ENCODE assay signal across 13 cellular contexts in genomic region chr6:14464049-14464448, GRCh38.
DNase-seq lines count a peak whose midpoint lies in the region; ATAC-seq and TF ChIP-seq lines count a peak whose summit lies in the region.
"Had no signal": no experiment of that assay in that cellular context is flagged by ENCODE, and none has a peak within 500 bp of the region (broad histone marks: within the 10 kb centered on the region; RNA-seq: fewer than 3 reads in every experiment).

No MANE protein-coding gene starts in this region.

- DNase-seq in activated CD4-positive, alpha-beta T cell treated with anti-CD3 and anti-CD28 coated beads for 36 hours = peak; percentile 13
- no peak for DNase-seq in activated CD4-positive, alpha-beta T cell treated with anti-CD3 and anti-CD28 coated beads, Interleukin-2, amount 10 ng/mL, durations not matched to agents 7 days and 5 days
- DNase-seq in PC-3 (no peak), fibroblast of the aortic adventitia (ENCODE audit: low read depth) (peak; percentile 74), A172 (ENCODE audit: low spot score) (no peak), tibial artery (no peak)
- DNase-seq: ACHN; activated naive CD4-positive, alpha-beta T cell treated with Interleukin-2 at 50 U/mL for 16 hours; DMS153; SHP77 treated with DMSO at 0.1 percent for 48 hours; stimulated activated CD4-positive, alpha-beta T cell treated with anti-CD3 and anti-CD28 coated beads, Interleukin-12 subunit alpha, Interleukin-12 subunit beta, amount 100 ng/mL, for 4 hours had no signal

- ATAC-seq in activated CD4-positive, alpha-beta T cell treated with anti-CD3 and anti-CD28 coated beads for 36 hours = peak; percentile 33
- ATAC-seq in PC-3 (no peak), GM18907 (IDR thresholded peaks at IDR 0.05; ENCODE audit: unreplicated experiment) (no peak), GM21360 (IDR thresholded peaks at IDR 0.05; ENCODE audit: unreplicated experiment) (no peak)

- no peaks in the 10 kb centered on the region for H3K9me2 ChIP-seq in PC-3 (replicated peaks; ENCODE audit: low read length)

- H3K36me3 Mint-ChIP-seq in activated CD4-positive, alpha-beta T cell treated with anti-CD3 and anti-CD28 coated beads for 36 hours (ENCODE audit: low read depth) = peaks cover 4% of the 10 kb centered on the region
- H3K36me3 Mint-ChIP-seq in activated CD4-positive, alpha-beta T cell treated with anti-CD3 and anti-CD28 coated beads, Interleukin-2, amount 10 ng/mL, durations not matched to agents 7 days and 5 days (ENCODE audit: low read depth) = peaks cover 30% of the 10 kb centered on the region

- no peak overlapping the region for H3K27ac Mint-ChIP-seq in activated CD4-positive, alpha-beta T cell treated with anti-CD3 and anti-CD28 coated beads for 36 hours
- H3K27ac Mint-ChIP-seq in activated CD4-positive, alpha-beta T cell treated with anti-CD3 and anti-CD28 coated beads, Interleukin-2, amount 10 ng/mL, durations not matched to agents 7 days and 5 days = no peak overlapping the region

- H3K27me3 Mint-ChIP-seq in activated CD4-positive, alpha-beta T cell treated with anti-CD3 and anti-CD28 coated beads for 36 hours = no peaks in the 10 kb centered on the region
- no peaks in the 10 kb centered on the region for H3K27me3 Mint-ChIP-seq in activated CD4-positive, alpha-beta T cell treated with anti-CD3 and anti-CD28 coated beads, Interleukin-2, amount 10 ng/mL, durations not matched to agents 7 days and 5 days

- no peaks in the 10 kb centered on the region for H3F3A ChIP-seq in PC-3 (ENCODE audit: low read length, unreplicated experiment)

- no peaks in the 10 kb centered on the region for H3K79me2 ChIP-seq in PC-3 (ENCODE audit: low read length)

- H3K27me3 ChIP-seq in PC-3 (ENCODE audit: low read length) = no peaks in the 10 kb centered on the region
- no peaks in the 10 kb centered on the region for H3K27me3 ChIP-seq in tibial artery

- H3K36me3 ChIP-seq in PC-3 (ENCODE audit: low read depth, low read length) (no peaks in the 10 kb centered on the region), tibial artery (no peaks in the 10 kb centered on the region)

- no peak overlapping the region for H3K9ac ChIP-seq in PC-3 (ENCODE audit: low read length)

- H3K4me1 Mint-ChIP-seq in activated CD4-positive, alpha-beta T cell treated with anti-CD3 and anti-CD28 coated beads for 36 hours = peaks cover 16% of the 10 kb centered on the region
- H3K4me1 Mint-ChIP-seq in activated CD4-positive, alpha-beta T cell treated with anti-CD3 and anti-CD28 coated beads, Interleukin-2, amount 10 ng/mL, durations not matched to agents 7 days and 5 days = peaks cover 23% of the 10 kb centered on the region

- H2AFZ ChIP-seq in PC-3 (ENCODE audit: low read length) = no peak overlapping the region

- H3K4me3 ChIP-seq in PC-3 (ENCODE audit: low read length) (no peak overlapping the region), fibroblast of the aortic adventitia (ENCODE audit: low read depth, low read length) (no peak overlapping the region), tibial artery (no peak overlapping the region)

- no peaks in the 10 kb centered on the region for H3K9me3 ChIP-seq in PC-3 (ENCODE audit: low read length)
- no peaks in the 10 kb centered on the region for H3K9me3 ChIP-seq in tibial artery

- intact Hi-C loops in activated CD4-positive, alpha-beta T cell treated with anti-CD3 and anti-CD28 coated beads for 36 hours (cut with DNase I, micrococcal nuclease) = no loop called here
- intact Hi-C loops in PC-3 (cut with micrococcal nuclease) = no loop called here
- intact Hi-C loops in tibial artery (cut with DNase I; ENCODE audit: low total_unique reads) = no loop called here

- H3K4me1 ChIP-seq in PC-3 (ENCODE audit: insufficient read depth, low read length) = peaks cover 9% of the 10 kb centered on the region
- no peaks in the 10 kb centered on the region for H3K4me1 ChIP-seq in tibial artery

- 0 out of 2 replicates have a peak, but pooled peaks have one; percentile 13 for TF ChIP-seq CTCF in PC-3 (conservative IDR thresholded peaks at IDR 0.05; ENCODE audit: low read depth, low read length)
- peak; percentile 41 for TF ChIP-seq CTCF in fibroblast of the aortic adventitia (IDR thresholded peaks at IDR 0.05; ENCODE audit: insufficient read depth, low read length)
- TF ChIP-seq CTCF in tibial artery (IDR thresholded peaks at IDR 0.05) = no peak

- BruUV-seq in PC-3 (replicated peaks; lab: Mats Ljungman, UMichigan) = no TSS peak

- H3K9me3 Mint-ChIP-seq in activated CD4-positive, alpha-beta T cell treated with anti-CD3 and anti-CD28 coated beads for 36 hours (ENCODE audit: low read depth) = peaks cover 14% of the 10 kb centered on the region
- H3K9me3 Mint-ChIP-seq in activated CD4-positive, alpha-beta T cell treated with anti-CD3 and anti-CD28 coated beads, Interleukin-2, amount 10 ng/mL, durations not matched to agents 7 days and 5 days = peaks cover 57% of the 10 kb centered on the region

- POLR2A ChIA-PET in activated CD4-positive, alpha-beta T cell treated with anti-CD3 and anti-CD28 coated beads for 36 hours (lab: Charles Lee) = no interaction called here
- POLR2A ChIA-PET in activated CD4-positive, alpha-beta T cell treated with anti-CD3 and anti-CD28 coated beads, Interleukin-2, amount 10 ng/mL, durations not matched to agents 7 days and 5 days (lab: Charles Lee) = no interaction called here
- POLR2A ChIA-PET in PC-3 (lab: Charles Lee; ENCODE audit: unreplicated experiment) = no interaction called here

- no peak overlapping the region for H3K4me3 Mint-ChIP-seq in activated CD4-positive, alpha-beta T cell treated with anti-CD3 and anti-CD28 coated beads for 36 hours
- no peak overlapping the region for H3K4me3 Mint-ChIP-seq in activated CD4-positive, alpha-beta T cell treated with anti-CD3 and anti-CD28 coated beads, Interleukin-2, amount 10 ng/mL, durations not matched to agents 7 days and 5 days

- H3K27ac ChIP-seq in PC-3 (ENCODE audit: low read length) (no peak overlapping the region), tibial artery (no peak overlapping the region)

- H4K20me1 ChIP-seq in PC-3 (ENCODE audit: low read length) = no peaks in the 10 kb centered on the region

- CTCF ChIA-PET in activated CD4-positive, alpha-beta T cell treated with anti-CD3 and anti-CD28 coated beads for 36 hours (lab: Charles Lee) = interaction anchor here (1.9 kb wide), 1 partner anchor 10 kb away, joined by 4 read pairs; no protein-coding TSS in a partner anchor
- CTCF ChIA-PET in activated CD4-positive, alpha-beta T cell treated with anti-CD3 and anti-CD28 coated beads, Interleukin-2, amount 10 ng/mL, durations not matched to agents 7 days and 5 days (lab: Charles Lee) = no interaction called here
- CTCF ChIA-PET in PC-3 (lab: Charles Lee) = no interaction called here

- H3K4me2 ChIP-seq in PC-3 (ENCODE audit: low read length) = no peak overlapping the region

Comparison
In these comparisons a context has a peak if more than half of its experiments do, and no peak if none do; other contexts are left out.
1. DNase-seq: peak in activated CD4-positive, alpha-beta T cell treated with anti-CD3 and anti-CD28 coated beads for 36 hours (single experiment) and fibroblast of the aortic adventitia (single experiment); none in activated CD4-positive, alpha-beta T cell treated with anti-CD3 and anti-CD28 coated beads, Interleukin-2, amount 10 ng/mL, durations not matched to agents 7 days and 5 days (single experiment), PC-3 (single experiment), A172 (single experiment) and tibial artery (0 of 2).
2. CTCF ChIP-seq: peak in PC-3 (single experiment) and fibroblast of the aortic adventitia (single experiment); none in tibial artery (0 of 2).